Comparison of ENCODE assay signal across 23 cellular contexts in the genomic region with DNA sequence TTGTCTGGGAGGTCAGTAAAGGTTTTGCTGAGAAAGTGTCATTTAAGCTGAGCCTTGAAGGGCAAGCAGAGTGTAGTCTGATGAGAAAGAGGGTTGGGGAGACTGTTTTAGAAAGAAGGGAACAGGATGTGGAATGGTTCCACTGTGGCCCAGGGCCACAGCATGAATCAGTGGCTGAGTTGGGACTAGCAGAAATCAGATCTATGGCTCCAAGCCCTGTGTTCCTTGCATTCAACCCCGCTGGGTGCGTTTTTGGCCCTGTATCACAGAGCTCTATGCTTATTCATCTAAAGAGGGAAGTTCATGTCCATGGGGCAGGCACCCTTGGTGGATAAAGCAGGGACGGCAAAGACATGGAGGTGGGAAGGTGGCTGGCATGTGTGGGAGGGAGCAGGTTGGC.
"Had no signal": no experiment of that assay in that cellular context is flagged by ENCODE, and none has a peak within 500 bp of the region (broad histone marks: within the 10 kb centered on the region; RNA-seq: fewer than 3 reads in every experiment).

No MANE protein-coding gene starts in this region.

- H3K9ac ChIP-seq: KMS-11 had no signal

- H3K4me2 ChIP-seq: KMS-11 had no signal

- DNase-seq: activated B cell treated with CpG ODN at 0.5 μM for 24 hours; activated CD4-positive, alpha-beta memory T cell treated with anti-CD3 and anti-CD28 coated beads for 36 hours; activated CD4-positive, alpha-beta T cell treated with anti-CD3 and anti-CD28 coated beads for 1 hour; activated CD4-positive, alpha-beta T cell treated with anti-CD3 and anti-CD28 coated beads, Interleukin-2, amount 10 ng/mL, durations not matched to agents 24 days and 14 days; activated CD8-positive, alpha-beta memory T cell treated with anti-CD3 and anti-CD28 coated beads for 24 hours; activated effector memory CD4-positive, alpha-beta T cell treated with anti-CD3 and anti-CD28 coated beads, Interleukin-2, amount 50 U/mL, for 16 hours; activated naive CD4-positive, alpha-beta T cell treated with Interleukin-2 at 50 U/mL for 16 hours; activated naive CD8-positive, alpha-beta T cell treated with anti-CD3 and anti-CD28 coated beads, Interleukin-2, amount 50 U/mL, for 24 hours; activated T-cell treated with anti-CD3 and anti-CD28 coated beads, Interleukin-2, amount 50 U/mL, for 4 hours; amygdala; NCI-H1105; NCI-H1436; NCI-H1694 treated with DMSO at 0.1 percent for 48 hours; NCI-H2081; NCI-H2227 treated with DMSO at 0.1 percent for 48 hours; NCI-H446 treated with DMSO at 0.1 percent for 48 hours; NCI-H526; NCI-H774; SIG-M5; T-helper 17 cell; T-helper 9 cell had no signal

- H3K27ac Mint-ChIP-seq: activated B cell treated with CpG ODN at 0.5 μM for 24 hours; activated CD4-positive, alpha-beta memory T cell treated with anti-CD3 and anti-CD28 coated beads for 36 hours; activated CD4-positive, alpha-beta T cell treated with anti-CD3 and anti-CD28 coated beads, Interleukin-2, amount 10 ng/mL, durations not matched to agents 24 days and 14 days; activated naive CD4-positive, alpha-beta T cell treated with anti-CD3 and anti-CD28 coated beads, Interleukin-2, amount 50 U/mL, for 72 hours; activated naive CD8-positive, alpha-beta T cell treated with anti-CD3 and anti-CD28 coated beads, Interleukin-2, amount 50 U/mL, for 24 hours; T-helper 17 cell had no signal

- H3K4me1 Mint-ChIP-seq: T-helper 17 cell had no signal

- H3K27ac ChIP-seq: KMS-11 had no signal

- H3K36me3 Mint-ChIP-seq: activated CD4-positive, alpha-beta memory T cell treated with anti-CD3 and anti-CD28 coated beads for 36 hours; activated naive CD4-positive, alpha-beta T cell treated with anti-CD3 and anti-CD28 coated beads, Interleukin-2, amount 50 U/mL, for 72 hours had no signal

- H3K9me3 Mint-ChIP-seq: activated B cell treated with CpG ODN at 0.5 μM for 24 hours; activated CD4-positive, alpha-beta memory T cell treated with anti-CD3 and anti-CD28 coated beads for 36 hours; activated CD4-positive, alpha-beta T cell treated with anti-CD3 and anti-CD28 coated beads, Interleukin-2, amount 10 ng/mL, durations not matched to agents 24 days and 14 days; activated naive CD4-positive, alpha-beta T cell treated with anti-CD3 and anti-CD28 coated beads, Interleukin-2, amount 50 U/mL, for 72 hours; activated naive CD8-positive, alpha-beta T cell treated with anti-CD3 and anti-CD28 coated beads, Interleukin-2, amount 50 U/mL, for 24 hours; activated T-cell treated with anti-CD3 and anti-CD28 coated beads, Interleukin-2, amount 50 U/mL, for 4 hours had no signal

- H3K4me3 Mint-ChIP-seq: activated B cell treated with CpG ODN at 0.5 μM for 24 hours; activated CD4-positive, alpha-beta memory T cell treated with anti-CD3 and anti-CD28 coated beads for 36 hours; activated CD4-positive, alpha-beta T cell treated with anti-CD3 and anti-CD28 coated beads, Interleukin-2, amount 10 ng/mL, durations not matched to agents 24 days and 14 days; activated naive CD8-positive, alpha-beta T cell treated with anti-CD3 and anti-CD28 coated beads, Interleukin-2, amount 50 U/mL, for 24 hours; activated T-cell treated with anti-CD3 and anti-CD28 coated beads, Interleukin-2, amount 50 U/mL, for 4 hours; T-helper 17 cell had no signal
